In genomic region chr18:54764786-54765185, GRCh38 we compare ENCODE assay signal across 2 cellular contexts.
A peak's percentile ranks its signal among the peaks of the same experiment; 100 is the strongest.
TF ChIP-seq lines count a peak whose summit lies in the region.

No MANE protein-coding gene starts in this region.

TF ChIP-seq in A549, 52 proteins besides CTCF, POLR2A, EP300 and RAD21 (continued from another document):
- no peak for TF ChIP-seq RARB (CRISPR knock-in tag; IDR thresholded peaks at IDR 0.05)
- TF ChIP-seq, protein P1, sequence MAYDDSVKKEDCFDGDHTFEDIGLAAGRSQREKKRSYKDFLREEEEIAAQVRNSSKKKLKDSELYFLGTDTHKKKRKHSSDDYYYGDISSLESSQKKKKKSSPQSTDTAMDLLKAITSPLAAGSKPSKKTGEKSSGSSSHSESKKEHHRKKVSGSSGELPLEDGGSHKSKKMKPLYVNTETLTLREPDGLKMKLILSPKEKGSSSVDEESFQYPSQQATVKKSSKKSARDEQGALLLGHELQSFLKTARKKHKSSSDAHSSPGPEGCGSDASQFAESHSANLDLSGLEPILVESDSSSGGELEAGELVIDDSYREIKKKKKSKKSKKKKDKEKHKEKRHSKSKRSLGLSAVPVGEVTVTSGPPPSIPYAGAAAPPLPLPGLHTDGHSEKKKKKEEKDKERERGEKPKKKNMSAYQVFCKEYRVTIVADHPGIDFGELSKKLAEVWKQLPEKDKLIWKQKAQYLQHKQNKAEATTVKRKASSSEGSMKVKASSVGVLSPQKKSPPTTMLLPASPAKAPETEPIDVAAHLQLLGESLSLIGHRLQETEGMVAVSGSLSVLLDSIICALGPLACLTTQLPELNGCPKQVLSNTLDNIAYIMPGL (CRISPR knock-in tag; IDR thresholded peaks at IDR 0.05; ENCODE audit: borderline replicate concordance), result no peak
- TF ChIP-seq FOXS1 (CRISPR knock-in tag; IDR thresholded peaks at IDR 0.05), result no peak
- no peak for TF ChIP-seq ZSCAN20 (CRISPR knock-in tag; IDR thresholded peaks at IDR 0.05)
- TF ChIP-seq EHF (CRISPR knock-in tag; IDR thresholded peaks at IDR 0.05), result no peak

TF ChIP-seq in H1, 55 proteins besides CTCF, POLR2A, EP300 and RAD21:
- TF ChIP-seq E2F6 (IDR thresholded peaks at IDR 0.05), result peak; percentile 65; the same call in 1 of the 2 replicates
- TF ChIP-seq HDAC6 (IDR thresholded peaks at IDR 0.05; ENCODE audit: low read depth, low read length), result no peak
- no peak for TF ChIP-seq HDAC2 (IDR thresholded peaks at IDR 0.05; ENCODE audit: borderline replicate concordance in 1 of 2, low read depth in 2 of 2, low read length in 2 of 2)
- no peak for TF ChIP-seq NRF1 (IDR thresholded peaks at IDR 0.05; ENCODE audit: low read depth, low read length)
- TF ChIP-seq BACH1 (IDR thresholded peaks at IDR 0.05; ENCODE audit: low read length), result no peak
- peak; percentile 37; the same call in 1 of the 2 replicates for TF ChIP-seq TEAD4 (IDR thresholded peaks at IDR 0.05; ENCODE audit: low read depth, low read length)
- TF ChIP-seq CHD2 (IDR thresholded peaks at IDR 0.05; ENCODE audit: low read length), result no peak
